ENCODE assay signal across 29 cellular contexts in genomic region chr21:28083350-28083749, GRCh38.
"Had no signal": no experiment of that assay in that cellular context is flagged by ENCODE, and none has a peak within 500 bp of the region (broad histone marks: within the 10 kb centered on the region; RNA-seq: fewer than 3 reads in every experiment).

No MANE protein-coding gene starts in this region.

- H3K27me3 Mint-ChIP-seq: activated B cell treated with CpG ODN at 0.5 μM for 24 hours; activated CD4-positive, alpha-beta memory T cell treated with anti-CD3 and anti-CD28 coated beads for 36 hours; activated naive CD4-positive, alpha-beta T cell treated with anti-CD3 and anti-CD28 coated beads, Interleukin-2, amount 10 ng/mL, durations not matched to agents 7 days and 5 days; activated naive CD8-positive, alpha-beta T cell; activated naive CD8-positive, alpha-beta T cell treated with anti-CD3 and anti-CD28 coated beads, Interleukin-2, amount 50 U/mL, for 24 hours; brain had no signal

- H3K36me3 Mint-ChIP-seq: activated CD4-positive, alpha-beta memory T cell treated with anti-CD3 and anti-CD28 coated beads for 36 hours; activated naive CD4-positive, alpha-beta T cell treated with anti-CD3 and anti-CD28 coated beads, Interleukin-2, amount 10 ng/mL, durations not matched to agents 7 days and 5 days; activated naive CD8-positive, alpha-beta T cell; brain had no signal

- H3K27ac Mint-ChIP-seq: activated B cell treated with CpG ODN at 0.5 μM for 24 hours; activated CD4-positive, alpha-beta memory T cell treated with anti-CD3 and anti-CD28 coated beads for 36 hours; activated naive CD4-positive, alpha-beta T cell treated with anti-CD3 and anti-CD28 coated beads, Interleukin-2, amount 10 ng/mL, durations not matched to agents 7 days and 5 days; activated naive CD8-positive, alpha-beta T cell; activated naive CD8-positive, alpha-beta T cell treated with anti-CD3 and anti-CD28 coated beads, Interleukin-2, amount 50 U/mL, for 24 hours; activated T-helper 1 cell treated with anti-CD3 and anti-CD28 coated beads, Interleukin-12 subunit alpha, Interleukin-12 subunit beta, Interleukin-2, Interleukin-4 antibody, amounts not matched to agents 30 ng/mL and 10 ng/mL and 1 ng/mL, durations not matched to agents 14 hours and 24 hours and 36 hours; brain had no signal

- H3K4me1 Mint-ChIP-seq: activated B cell treated with CpG ODN at 0.5 μM for 24 hours; activated naive CD4-positive, alpha-beta T cell treated with anti-CD3 and anti-CD28 coated beads, Interleukin-2, amount 10 ng/mL, durations not matched to agents 7 days and 5 days; activated naive CD8-positive, alpha-beta T cell treated with anti-CD3 and anti-CD28 coated beads, Interleukin-2, amount 50 U/mL, for 24 hours had no signal

- H3K27ac ChIP-seq: VCaP had no signal

- H3K4me3 Mint-ChIP-seq: activated B cell treated with CpG ODN at 0.5 μM for 24 hours; activated CD4-positive, alpha-beta memory T cell treated with anti-CD3 and anti-CD28 coated beads for 36 hours; activated naive CD4-positive, alpha-beta T cell treated with anti-CD3 and anti-CD28 coated beads, Interleukin-2, amount 10 ng/mL, durations not matched to agents 7 days and 5 days; activated naive CD8-positive, alpha-beta T cell; activated naive CD8-positive, alpha-beta T cell treated with anti-CD3 and anti-CD28 coated beads, Interleukin-2, amount 50 U/mL, for 24 hours; activated T-cell treated with anti-CD3 and anti-CD28 coated beads, Interleukin-2, amount 50 U/mL, for 4 hours; activated T-helper 1 cell treated with anti-CD3 and anti-CD28 coated beads, Interleukin-12 subunit alpha, Interleukin-12 subunit beta, Interleukin-2, Interleukin-4 antibody, amounts not matched to agents 30 ng/mL and 10 ng/mL and 1 ng/mL, durations not matched to agents 14 hours and 24 hours and 36 hours; brain had no signal

- ATAC-seq: activated naive CD8-positive, alpha-beta T cell treated with anti-CD3 and anti-CD28 coated beads, Interleukin-2, amount 50 U/mL, for 24 hours; activated T-cell treated with anti-CD3 and anti-CD28 coated beads, Interleukin-2, amount 50 U/mL, for 4 hours had no signal

- H3K9me3 Mint-ChIP-seq: activated naive CD8-positive, alpha-beta T cell treated with anti-CD3 and anti-CD28 coated beads, Interleukin-2, amount 50 U/mL, for 24 hours; activated T-helper 1 cell treated with anti-CD3 and anti-CD28 coated beads, Interleukin-12 subunit alpha, Interleukin-12 subunit beta, Interleukin-2, Interleukin-4 antibody, amounts not matched to agents 30 ng/mL and 10 ng/mL and 1 ng/mL, durations not matched to agents 14 hours and 24 hours and 36 hours had no signal

- DNase-seq: activated B cell treated with CpG ODN at 0.5 μM for 24 hours; activated CD4-positive, alpha-beta memory T cell treated with anti-CD3 and anti-CD28 coated beads for 36 hours; activated CD4-positive, alpha-beta T cell treated with anti-CD3 and anti-CD28 coated beads for 4 hours; activated CD4-positive, alpha-beta T cell treated with anti-CD3 and anti-CD28 coated beads, Interleukin-2, amount 50 U/mL, for 1 hour; activated CD4-positive, CD25-positive, alpha-beta regulatory T cell treated with anti-CD3 and anti-CD28 coated beads, Interleukin-2, amount 50 U/mL, for 72 hours; activated CD8-positive, alpha-beta memory T cell treated with anti-CD3 and anti-CD28 coated beads, Interleukin-2, amount 50 U/mL, for 4 hours; activated naive CD4-positive, alpha-beta T cell treated with anti-CD3 and anti-CD28 coated beads, Interleukin-2, amount 10 ng/mL, durations not matched to agents 7 days and 5 days; activated naive CD8-positive, alpha-beta T cell treated with anti-CD3 and anti-CD28 coated beads, Interleukin-2, amount 50 U/mL, for 24 hours; activated T-cell treated with anti-CD3 and anti-CD28 coated beads for 4 hours; activated T-cell treated with anti-CD3 and anti-CD28 coated beads, Interleukin-2, amount 50 U/mL, for 4 hours; anterior cingulate cortex; caudate nucleus; Karpas-422; NCI-H1105; NCI-H1417 treated with DMSO at 0.1 percent for 48 hours; NCI-H187 treated with DMSO at 0.1 percent for 48 hours; NCI-H2081 treated with DMSO at 0.1 percent for 48 hours; NCI-H226; NCI-H524 treated with DMSO at 0.1 percent for 48 hours; NCI-H748 treated with DMSO at 0.1 percent for 48 hours; Right ventricle myocardium superior; SW 1271; T-helper 1 cell; T-helper 2 cell; T-helper 9 cell had no signal
